In the genomic region with DNA sequence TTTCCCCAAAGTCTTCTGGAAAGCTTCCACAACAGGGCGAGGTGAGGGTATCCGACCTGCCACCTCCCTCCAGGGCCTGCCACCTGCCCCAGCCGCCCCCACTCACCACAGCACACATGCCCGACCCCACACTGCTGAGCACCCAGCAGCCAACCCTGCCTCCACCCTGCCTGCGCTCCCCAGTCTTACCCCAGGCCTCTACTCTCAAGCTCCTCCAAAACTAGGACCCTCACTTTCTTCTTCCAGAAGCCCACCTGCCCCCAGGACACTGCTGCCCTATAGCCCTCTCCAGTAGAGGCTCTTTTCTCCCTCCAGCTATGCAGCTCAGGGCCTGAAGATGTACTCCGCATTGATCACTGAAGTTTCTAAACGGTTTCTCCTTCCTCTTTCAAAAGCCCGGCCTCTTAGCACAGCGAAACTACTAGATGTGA, we compare ENCODE assay signal across 8 cellular contexts.
DNase-seq lines count a peak whose midpoint lies in the region; ATAC-seq and TF ChIP-seq lines count a peak whose summit lies in the region.
"Had no signal": no experiment of that assay in that cellular context is flagged by ENCODE, and none has a peak within 500 bp of the region (broad histone marks: within the 10 kb centered on the region; RNA-seq: fewer than 3 reads in every experiment).

No MANE protein-coding gene starts in this region.

- no peak for TF ChIP-seq EP300 in tibial nerve (IDR thresholded peaks at IDR 0.05)

- H3K27me3 ChIP-seq in iPS-15b (ENCODE audit: control insufficient read depth, insufficient read depth, low read length): peaks cover 55% of the 10 kb centered on the region
- H3K27me3 ChIP-seq in tibial nerve: no peaks in the 10 kb centered on the region

- ATAC-seq in GM21367 (IDR thresholded peaks at IDR 0.05; ENCODE audit: unreplicated experiment): peak; percentile 30
- no peak for ATAC-seq in activated T-cell treated with anti-CD3 and anti-CD28 coated beads, Interleukin-2, amount 50 U/mL, for 72 hours (replicated peaks in 1 of 2)

- 80 to 87% methylated on average over 9 of the region's 9 CpGs for WGBS in tibial nerve, 2 donors

- peak overlapping the region; percentile 88 to 97 (median 94) for H3K27ac ChIP-seq in tibial nerve

- no peak for TF ChIP-seq POLR2A in NB4 (IDR thresholded peaks at IDR 0.05; ENCODE audit: extremely low read depth, insufficient read length)
- TF ChIP-seq POLR2A in tibial nerve (IDR thresholded peaks at IDR 0.05): no peak

- H3K36me3 ChIP-seq in iPS-15b (ENCODE audit: control insufficient read depth, insufficient read depth, low read length): no peaks in the 10 kb centered on the region
- H3K36me3 ChIP-seq in tibial nerve: no peaks in the 10 kb centered on the region

- no peak overlapping the region for H3K27ac Mint-ChIP-seq in activated T-cell treated with anti-CD3 and anti-CD28 coated beads, Interleukin-2, amount 50 U/mL, for 72 hours

- H3K9me3 ChIP-seq in iPS-15b (ENCODE audit: control insufficient read depth, insufficient read depth, low read length): no peaks in the 10 kb centered on the region
- no peaks in the 10 kb centered on the region for H3K9me3 ChIP-seq in tibial nerve

- H3K27me3 Mint-ChIP-seq in activated T-cell treated with anti-CD3 and anti-CD28 coated beads, Interleukin-2, amount 50 U/mL, for 72 hours (ENCODE audit: low read depth): peaks cover 16% of the 10 kb centered on the region

- H3K4me3 ChIP-seq in NB4 (ENCODE audit: low read depth, low read length): peak overlapping the region; percentile 55
- H3K4me3 ChIP-seq in iPS-15b (ENCODE audit: low read depth, low read length): peak overlapping the region; percentile 28
- H3K4me3 ChIP-seq in tibial nerve: peak overlapping the region in 3 of 4 donors; percentile 33 to 62 (median 52)

- H3K36me3 Mint-ChIP-seq in activated T-cell treated with anti-CD3 and anti-CD28 coated beads, Interleukin-2, amount 50 U/mL, for 72 hours (ENCODE audit: insufficient read depth in 2 of 2): no peaks in the 10 kb centered on the region

- peaks cover 8% of the 10 kb centered on the region for H3K4me1 Mint-ChIP-seq in activated T-cell treated with anti-CD3 and anti-CD28 coated beads, Interleukin-2, amount 50 U/mL, for 72 hours (ENCODE audit: low read depth)

- no peak overlapping the region for H3K9ac ChIP-seq in iPS-15b (ENCODE audit: low read depth, low read length)

- H3K4me1 ChIP-seq in iPS-15b (ENCODE audit: control insufficient read depth, insufficient read depth, low read length): peaks cover 18% of the 10 kb centered on the region
- H3K4me1 ChIP-seq in tibial nerve: peaks cover 8 to 52% (median 36%) of the 10 kb centered on the region in 4 donors

- no peak overlapping the region for H3K4me3 Mint-ChIP-seq in activated T-cell treated with anti-CD3 and anti-CD28 coated beads, Interleukin-2, amount 50 U/mL, for 72 hours

- TF ChIP-seq CTCF in NB4 (IDR thresholded peaks at IDR 0.05; ENCODE audit: low read depth, low read length) (no peak), tibial nerve (IDR thresholded peaks at IDR 0.05) (no peak)

- DNase-seq in NB4 (ENCODE audit: low read depth) (peak; percentile 70), tibial nerve (ENCODE audit: low spot score in 2 of 2) (no peak), DMS79 (lab: John Stamatoyannopoulos, UW) (no peak), HuH-7.5 (ENCODE audit: low spot score) (no peak)
- DNase-seq in activated T-cell treated with anti-CD3 and anti-CD28 coated beads, Interleukin-2, amount 50 U/mL, for 72 hours: no peak
- DNase-seq: effector memory CD4-positive, alpha-beta T cell had no signal

- no peaks in the 10 kb centered on the region for H3K9me3 Mint-ChIP-seq in activated T-cell treated with anti-CD3 and anti-CD28 coated beads, Interleukin-2, amount 50 U/mL, for 72 hours
